8 cellular contexts compared by ENCODE assay signal in the genomic region with DNA sequence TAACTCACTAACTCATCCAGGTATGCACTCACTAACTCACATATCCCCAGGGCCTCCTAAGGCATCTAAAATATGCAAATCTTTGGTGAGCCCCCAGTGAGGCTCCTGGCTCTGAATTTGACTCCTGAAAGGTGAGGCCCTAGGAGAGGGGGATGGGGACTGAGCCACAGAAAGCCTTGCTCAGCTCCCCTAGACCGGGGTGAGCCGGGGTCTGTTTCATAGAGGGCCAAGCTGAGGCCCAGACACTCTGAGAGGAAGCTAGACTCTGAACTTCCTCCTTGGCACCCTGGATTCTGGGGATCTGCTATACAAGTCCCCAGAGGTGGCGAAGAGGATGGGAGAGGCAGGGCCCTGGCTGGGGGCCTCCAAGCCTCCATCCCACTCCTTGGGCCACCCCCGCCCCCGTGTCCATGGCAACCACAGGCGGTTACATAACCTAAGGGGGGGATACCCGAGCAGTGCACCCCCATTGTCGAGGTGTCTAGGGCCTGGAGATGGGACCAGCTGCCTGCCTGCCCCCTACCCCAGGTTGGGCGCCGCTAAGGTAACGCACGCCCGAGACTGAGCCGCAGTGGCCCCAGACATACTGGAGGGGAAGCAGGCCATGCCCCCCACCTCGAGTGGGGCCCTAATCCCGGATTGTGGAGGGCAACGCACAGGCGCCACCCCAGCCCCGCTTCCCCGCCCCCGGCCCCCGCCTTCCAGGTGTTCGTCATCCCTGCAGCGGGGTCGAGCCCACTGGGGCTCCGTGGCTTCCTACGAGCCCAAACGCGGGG. TPM values are rescaled to one million over a fixed set of nuclear protein-coding genes. Genes with fewer than 3 reads are reported as not detected.
DNase-seq lines count a peak whose midpoint lies in the region; ATAC-seq and TF ChIP-seq lines count a peak whose summit lies in the region.

No MANE protein-coding gene starts in this region.

- no peaks in the 10 kb centered on the region for H3K27me3 Mint-ChIP-seq in nephron (ENCODE audit: low read depth)

- ATAC-seq in GM18505 (IDR thresholded peaks at IDR 0.05; ENCODE audit: unreplicated experiment): no peak

- peaks cover 13% of the 10 kb centered on the region; the same call in 1 of the 2 replicates for H3K4me1 ChIP-seq in SJCRH30
- H3K4me1 ChIP-seq in effector memory CD4-positive, alpha-beta T cell (ENCODE audit: control insufficient read depth, insufficient read depth, low read length, poor library complexity, severe bottlenecking): peaks cover 31% of the 10 kb centered on the region

- no peak for TF ChIP-seq POLR2A in GM18505 (IDR thresholded peaks at IDR 0.05; ENCODE audit: borderline replicate concordance, extremely low read depth, insufficient read depth, insufficient read length)

- H3K27me3 ChIP-seq in SJCRH30: no peaks in the 10 kb centered on the region
- no peaks in the 10 kb centered on the region for H3K27me3 ChIP-seq in effector memory CD4-positive, alpha-beta T cell (replicated peaks; ENCODE audit: control insufficient read depth, insufficient read depth, low read length, poor library complexity, severe bottlenecking)

- H3K36me3 Mint-ChIP-seq in nephron (ENCODE audit: low read depth): peaks cover 15% of the 10 kb centered on the region

- peak overlapping the region; percentile 83 for H3K27ac ChIP-seq in SJCRH30
- H3K27ac ChIP-seq in effector memory CD4-positive, alpha-beta T cell (ENCODE audit: insufficient read depth, low read length, poor library complexity, severe bottlenecking): peak overlapping the region; percentile 74

- DNase-seq in NCI-H2227 (lab: John Stamatoyannopoulos, UW; ENCODE audit: unreplicated experiment) (peak; percentile 27), NCI-H2227 treated with DMSO at 0.1 percent for 48 hours (lab: John Stamatoyannopoulos, UW) (no peak), SJCRH30 (peak; percentile 41), HuH-7 (ENCODE audit: low spot score) (no peak), SW480 (ENCODE audit: low spot score) (no peak)
- no peak for DNase-seq in effector memory CD4-positive, alpha-beta T cell

- H3K27ac Mint-ChIP-seq in nephron: no peak overlapping the region

- H3K4me1 Mint-ChIP-seq in nephron: peaks cover 39% of the 10 kb centered on the region

- peak overlapping the region; percentile 80 to 94 (median 87) for H3K4me3 Mint-ChIP-seq in nephron

- no peak for TF ChIP-seq CTCF in nephron (IDR thresholded peaks at IDR 0.05; ENCODE audit: unreplicated experiment in 3 of 3)

- no peaks in the 10 kb centered on the region for H3K9me3 Mint-ChIP-seq in nephron

- peaks cover 8% of the 10 kb centered on the region for H3K36me3 ChIP-seq in SJCRH30
- no peaks in the 10 kb centered on the region for H3K36me3 ChIP-seq in effector memory CD4-positive, alpha-beta T cell (ENCODE audit: control insufficient read depth, insufficient read depth, low read length)

- H3K4me3 ChIP-seq in SJCRH30: peak overlapping the region; percentile 83
- peak overlapping the region; percentile 95 for H3K4me3 ChIP-seq in effector memory CD4-positive, alpha-beta T cell (ENCODE audit: insufficient read depth, low read depth, low read length, poor library complexity, severe bottlenecking)

- H3K9me3 ChIP-seq in SJCRH30 (replicated peaks): peaks cover 4% of the 10 kb centered on the region; the same call in 1 of the 2 replicates
- H3K9me3 ChIP-seq in effector memory CD4-positive, alpha-beta T cell (ENCODE audit: control insufficient read depth, low read length): no peaks in the 10 kb centered on the region

RNA-seq across cellular contexts. Expression of gene ABHD8, which starts 0.6 kb away (rescaled TPM):
- total RNA-seq in SJCRH30 (2014; rRNA removed; shearing (Covaris generic)): 26.4 and 27.2 TPM in 2 replicates

RNA-seq across cellular contexts. Expression of gene MRPL34, which starts 3.1 kb away (rescaled TPM):
- total RNA-seq in SJCRH30 (2014; rRNA removed; shearing (Covaris generic)): 68.5 and 69.0 TPM in 2 replicates

RNA-seq across cellular contexts. Expression of gene DDA1, which starts 6.8 kb away (rescaled TPM):
- total RNA-seq in SJCRH30 (2014; rRNA removed; shearing (Covaris generic)): 34.2 and 37.5 TPM in 2 replicates

RNA-seq across cellular contexts. Expression of gene ANKLE1, which starts 20.9 kb away (rescaled TPM):
- total RNA-seq in SJCRH30 (2014; rRNA removed; shearing (Covaris generic)): 0.49 and 0.66 TPM in 2 replicates

RNA-seq across cellular contexts. Expression of gene ANO8, which starts 32.1 kb away (rescaled TPM):
- total RNA-seq in SJCRH30 (2014; rRNA removed; shearing (Covaris generic)): 2.7 and 3.0 TPM in 2 replicates

Comparison
In these comparisons a context has a peak if more than half of its experiments do, and no peak if none do; other contexts are left out.
1. DNase-seq: peak in NCI-H2227 (single experiment) and SJCRH30 (2 of 2); none in NCI-H2227 treated with DMSO at 0.1 percent for 48 hours (single experiment), effector memory CD4-positive, alpha-beta T cell (0 of 3), HuH-7 (single experiment) and SW480 (single experiment).